Comparison of ENCODE assay signal across 27 cellular contexts in genomic region chr7:41924798-41925197, GRCh38.
"Had no signal": no experiment of that assay in that cellular context is flagged by ENCODE, and none has a peak within 500 bp of the region (broad histone marks: within the 10 kb centered on the region; RNA-seq: fewer than 3 reads in every experiment).

No MANE protein-coding gene starts in this region.

- H3K27me3 ChIP-seq: adrenal gland, MG63 had no signal

- H3K4me1 ChIP-seq: adrenal gland had no signal

- H3K4me3 ChIP-seq: adrenal gland, MG63 had no signal

- H3K27ac Mint-ChIP-seq: activated CD4-positive, alpha-beta memory T cell treated with anti-CD3 and anti-CD28 coated beads, Interleukin-2, amount 10 ng/mL, durations not matched to agents 7 days and 5 days; activated CD4-positive, alpha-beta T cell treated with anti-CD3 and anti-CD28 coated beads for 36 hours; activated naive CD4-positive, alpha-beta T cell treated with anti-CD3 and anti-CD28 coated beads for 36 hours; activated naive CD8-positive, alpha-beta T cell; activated T-helper 17 cell treated with anti-CD3 and anti-CD28 coated beads, Interleukin-2, amount 50 U/mL, for 72 hours; T-cell had no signal

- H3K4me1 Mint-ChIP-seq: activated CD4-positive, alpha-beta T cell treated with anti-CD3 and anti-CD28 coated beads for 36 hours; activated T-helper 17 cell treated with anti-CD3 and anti-CD28 coated beads, Interleukin-2, amount 50 U/mL, for 72 hours; T-cell had no signal

- H3K36me3 Mint-ChIP-seq: activated naive CD8-positive, alpha-beta T cell; T-cell had no signal

- H3K36me3 ChIP-seq: adrenal gland, MG63, WERI-Rb-1 had no signal

- H3K9me3 ChIP-seq: adrenal gland, MG63 had no signal

- DNase-seq: activated CD4-positive, alpha-beta memory T cell treated with anti-CD3 and anti-CD28 coated beads, Interleukin-2, amount 10 ng/mL, durations not matched to agents 7 days and 5 days; activated CD4-positive, alpha-beta T cell treated with anti-CD3 and anti-CD28 coated beads for 36 hours; activated CD4-positive, alpha-beta T cell treated with anti-CD3 and anti-CD28 coated beads, Interleukin-2, amount 50 U/mL, for 1 hour; activated gamma-delta T cell; activated naive CD4-positive, alpha-beta T cell treated with anti-CD3 and anti-CD28 coated beads for 36 hours; activated T-cell treated with anti-CD3 and anti-CD28 coated beads for 4 hours; activated T-cell treated with anti-CD3 and anti-CD28 coated beads, Interleukin-2, amount 50 U/mL, for 48 hours; adrenal gland; anterior cingulate cortex; MG63; MV-4-11; NCI-H1092 treated with DMSO at 0.1 percent for 48 hours; NCI-H1417 treated with DMSO at 0.1 percent for 48 hours; NCI-H1694; NCI-H2029; NCI-H2107; NCI-H2171 treated with DMSO at 0.1 percent for 48 hours; NCI-H226; NCI-H526; SHP77; T-cell; T-helper 2 cell; T1000; WERI-Rb-1 had no signal

- H3K27ac ChIP-seq: adrenal gland, WERI-Rb-1 had no signal

- H3K4me3 Mint-ChIP-seq: activated CD4-positive, alpha-beta memory T cell treated with anti-CD3 and anti-CD28 coated beads, Interleukin-2, amount 10 ng/mL, durations not matched to agents 7 days and 5 days; activated CD4-positive, alpha-beta T cell treated with anti-CD3 and anti-CD28 coated beads for 36 hours; activated naive CD4-positive, alpha-beta T cell treated with anti-CD3 and anti-CD28 coated beads for 36 hours; activated naive CD8-positive, alpha-beta T cell; activated T-helper 17 cell treated with anti-CD3 and anti-CD28 coated beads, Interleukin-2, amount 50 U/mL, for 72 hours; T-cell had no signal

- ATAC-seq: activated CD4-positive, alpha-beta T cell treated with anti-CD3 and anti-CD28 coated beads for 36 hours; activated T-helper 17 cell treated with anti-CD3 and anti-CD28 coated beads, Interleukin-2, amount 50 U/mL, for 72 hours; Panc1; T-cell had no signal

- H3K9me3 Mint-ChIP-seq: activated CD4-positive, alpha-beta memory T cell treated with anti-CD3 and anti-CD28 coated beads, Interleukin-2, amount 10 ng/mL, durations not matched to agents 7 days and 5 days; activated naive CD4-positive, alpha-beta T cell treated with anti-CD3 and anti-CD28 coated beads for 36 hours; activated T-helper 17 cell treated with anti-CD3 and anti-CD28 coated beads, Interleukin-2, amount 50 U/mL, for 72 hours; T-cell had no signal
